ENCODE assay signal across 8 cellular contexts in the genomic region with DNA sequence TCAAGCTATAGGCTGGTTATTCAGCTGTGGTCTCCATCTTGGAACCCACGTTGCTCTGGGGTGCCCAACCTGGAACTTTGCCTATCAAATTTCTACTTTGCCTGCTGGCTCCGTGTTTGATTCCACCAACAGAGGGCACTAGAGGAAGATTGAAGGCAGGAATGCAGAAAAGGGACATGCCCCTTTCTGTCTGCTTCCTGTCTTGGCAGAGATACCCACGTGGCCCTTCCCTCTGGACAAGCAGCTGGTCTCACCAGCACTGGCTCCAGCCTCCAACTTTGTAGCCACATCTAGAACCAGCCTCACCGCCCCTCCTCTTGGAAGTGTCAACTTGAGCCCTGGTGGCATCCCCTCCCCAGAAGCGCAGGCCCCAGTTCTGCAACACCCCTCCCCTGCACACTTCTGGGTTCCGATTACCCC. TPM values are rescaled to one million over a fixed set of nuclear protein-coding genes. Genes with fewer than 3 reads are reported as not detected.
A peak's percentile ranks its signal among the peaks of the same experiment; 100 is the strongest.
DNase-seq lines count a peak whose midpoint lies in the region; ATAC-seq and TF ChIP-seq lines count a peak whose summit lies in the region.

No MANE protein-coding gene starts in this region.

- H3K9me3 ChIP-seq in Panc1 (ENCODE audit: control insufficient read depth, insufficient read depth, low read depth, low read length): no peaks in the 10 kb centered on the region
- H3K9me3 ChIP-seq in gastroesophageal sphincter: no peaks in the 10 kb centered on the region

- no peaks in the 10 kb centered on the region for H3K27me3 ChIP-seq in Panc1 (ENCODE audit: control insufficient read depth, insufficient read depth, low read length)
- no peaks in the 10 kb centered on the region for H3K27me3 ChIP-seq in gastroesophageal sphincter

- no peak overlapping the region for H3K27ac ChIP-seq in Panc1 (ENCODE audit: low read length)
- no peak overlapping the region for H3K27ac ChIP-seq in gastroesophageal sphincter

- CTCF ChIA-PET in Panc1 (lab: Charles Lee): no interaction called here

- POLR2A ChIA-PET in Panc1 (lab: Charles Lee): no interaction called here

- H3K4me3 ChIP-seq in Panc1 (ENCODE audit: low read depth in 2 of 2, low read length in 2 of 2) (no peak overlapping the region), gastroesophageal sphincter (no peak overlapping the region)

- ATAC-seq in Panc1 (no peak), gastroesophageal sphincter (peak; percentile 39), sciatic nerve (peak; percentile 26), GM18519 (IDR thresholded peaks at IDR 0.05; ENCODE audit: low FRiP score, unreplicated experiment) (no peak)

- H3K36me3 ChIP-seq in Panc1 (ENCODE audit: control insufficient read depth, insufficient read depth, low read length) (no peaks in the 10 kb centered on the region), gastroesophageal sphincter (no peaks in the 10 kb centered on the region)

- 53 to 80% methylated on average over 2 to 6 of the region's 6 CpGs for WGBS in gastroesophageal sphincter (ENCODE audit: low coverage in 1 of 2), 2 donors

- intact Hi-C loops in Panc1 (cut with micrococcal nuclease; ENCODE audit: unreplicated experiment): no loop called here
- intact Hi-C loops in sciatic nerve (cut with DNase I): no loop called here

- no TSS peak for BruUV-seq in Panc1 (replicated peaks; lab: Mats Ljungman, UMichigan)

- TF ChIP-seq EP300 in gastroesophageal sphincter (IDR thresholded peaks at IDR 0.05): no peak

- in situ Hi-C loops in Panc1 (cut with HindIII; ENCODE audit: low pct_unique_long_range_greater_than_20kb, low sequenced_read_pairs): no loop called here

- DNase-seq in CD1c-positive myeloid dendritic cell (ENCODE audit: extremely low spot score) (peak; percentile 66), HK-2 (ENCODE audit: unreplicated experiment) (peak; percentile 53), Panc1 (ENCODE audit: low read depth, low spot score) (no peak), sciatic nerve (ENCODE audit: low spot score) (no peak), epidermal melanocyte (ENCODE audit: insufficient read length, low spot score) (no peak)
- DNase-seq in activated T-cell treated with anti-CD3 and anti-CD28 coated beads, Interleukin-2, amount 50 U/mL, for 1 hour: peak; percentile 46

- TF ChIP-seq CTCF in Panc1 (IDR thresholded peaks at IDR 0.05): peak; percentile 44
- TF ChIP-seq CTCF in gastroesophageal sphincter (IDR thresholded peaks at IDR 0.05): peak in 3 of 4 experiments; percentile 40 to 59 (median 48)

- H3K4me1 ChIP-seq in Panc1 (ENCODE audit: control insufficient read depth, insufficient read depth, low read length): no peaks in the 10 kb centered on the region
- H3K4me1 ChIP-seq in gastroesophageal sphincter: no peaks in the 10 kb centered on the region

- no peak for TF ChIP-seq POLR2A in gastroesophageal sphincter (IDR thresholded peaks at IDR 0.05)

RNA-seq across cellular contexts. Expression of a gene that starts 52.1 kb away (rescaled TPM):
- total RNA-seq in Panc1 (2021; ENCODE audit: unreplicated experiment) (2.0 TPM), gastroesophageal sphincter (10 to 100 TPM; 10.3 to 14.6 (median 13.6) TPM), sciatic nerve (15.3 TPM)
- 1.9 TPM for polyA plus RNA-seq in Panc1 (2012; ENCODE audit: insufficient read length)

Comparison
In these comparisons a context has a peak if more than half of its experiments do, and no peak if none do; other contexts are left out.
1. DNase-seq: peak in CD1c-positive myeloid dendritic cell (single experiment), HK-2 (single experiment) and activated T-cell treated with anti-CD3 and anti-CD28 coated beads, Interleukin-2, amount 50 U/mL, for 1 hour (single experiment); none in Panc1 (single experiment), sciatic nerve (single experiment) and epidermal melanocyte (single experiment).
2. ATAC-seq: peak in gastroesophageal sphincter (single experiment) and sciatic nerve (single experiment); none in Panc1 (single experiment) and GM18519 (single experiment).